ENCODE assay signal across 1 cellular context in genomic region chr9:36739538-36740116, GRCh38.
A peak's percentile ranks its signal among the peaks of the same experiment; 100 is the strongest.
TF ChIP-seq lines count a peak whose summit lies in the region.

No MANE protein-coding gene starts in this region.

TF ChIP-seq in GM12878, 131 proteins besides CTCF, POLR2A, EP300 and RAD21:
- TF ChIP-seq BRCA1 (IDR thresholded peaks at IDR 0.05; ENCODE audit: low read depth, low read length) (no peak), SUZ12 (IDR thresholded peaks at IDR 0.05; ENCODE audit: unreplicated experiment) (peak; percentile 52)
TF ChIP-seq in GM12878: peak in this region for 1.
